1 cellular context compared by ENCODE assay signal in the genomic region with DNA sequence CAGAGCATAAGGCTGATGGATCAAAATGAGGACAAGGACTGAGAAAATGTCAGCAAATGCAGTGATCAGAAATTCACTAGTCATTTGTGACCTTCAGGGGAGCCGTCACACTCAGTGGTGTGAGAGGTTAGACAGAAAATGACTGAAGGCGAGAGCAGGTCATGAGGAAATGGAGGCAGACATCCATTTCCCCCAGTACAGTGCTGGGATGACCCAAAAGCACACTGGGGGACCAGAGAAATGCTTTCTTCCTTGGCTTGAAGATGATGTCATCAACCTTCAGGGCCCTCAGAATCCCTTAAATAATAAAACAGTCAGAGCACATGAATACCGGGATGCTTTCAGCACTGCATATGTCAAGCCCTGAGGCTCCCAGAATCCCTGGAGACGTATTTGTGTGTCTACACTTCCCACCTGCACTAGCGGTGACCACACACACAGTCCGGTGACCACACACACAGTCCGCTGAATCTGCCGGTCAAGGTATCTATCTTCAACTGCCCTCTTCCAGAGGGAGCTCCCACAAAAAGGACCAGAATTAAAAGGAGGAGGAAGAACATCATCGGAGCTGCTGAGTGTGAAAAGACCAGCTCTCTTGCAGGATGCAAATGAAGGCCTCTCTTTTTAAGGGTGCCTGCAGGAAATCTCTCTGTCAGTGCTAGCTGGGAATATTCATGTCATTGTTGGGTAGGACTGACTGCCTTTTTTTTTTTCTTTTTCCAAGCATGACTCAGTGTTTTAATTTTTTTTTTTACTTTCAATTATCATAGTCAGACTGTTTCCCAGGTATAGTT.
TF ChIP-seq lines count a peak whose summit lies in the region.

No MANE protein-coding gene starts in this region.

TF ChIP-seq in GM23338, 12 proteins besides CTCF, POLR2A, EP300 and RAD21 (continued from another document):
- TF ChIP-seq, protein P1, sequence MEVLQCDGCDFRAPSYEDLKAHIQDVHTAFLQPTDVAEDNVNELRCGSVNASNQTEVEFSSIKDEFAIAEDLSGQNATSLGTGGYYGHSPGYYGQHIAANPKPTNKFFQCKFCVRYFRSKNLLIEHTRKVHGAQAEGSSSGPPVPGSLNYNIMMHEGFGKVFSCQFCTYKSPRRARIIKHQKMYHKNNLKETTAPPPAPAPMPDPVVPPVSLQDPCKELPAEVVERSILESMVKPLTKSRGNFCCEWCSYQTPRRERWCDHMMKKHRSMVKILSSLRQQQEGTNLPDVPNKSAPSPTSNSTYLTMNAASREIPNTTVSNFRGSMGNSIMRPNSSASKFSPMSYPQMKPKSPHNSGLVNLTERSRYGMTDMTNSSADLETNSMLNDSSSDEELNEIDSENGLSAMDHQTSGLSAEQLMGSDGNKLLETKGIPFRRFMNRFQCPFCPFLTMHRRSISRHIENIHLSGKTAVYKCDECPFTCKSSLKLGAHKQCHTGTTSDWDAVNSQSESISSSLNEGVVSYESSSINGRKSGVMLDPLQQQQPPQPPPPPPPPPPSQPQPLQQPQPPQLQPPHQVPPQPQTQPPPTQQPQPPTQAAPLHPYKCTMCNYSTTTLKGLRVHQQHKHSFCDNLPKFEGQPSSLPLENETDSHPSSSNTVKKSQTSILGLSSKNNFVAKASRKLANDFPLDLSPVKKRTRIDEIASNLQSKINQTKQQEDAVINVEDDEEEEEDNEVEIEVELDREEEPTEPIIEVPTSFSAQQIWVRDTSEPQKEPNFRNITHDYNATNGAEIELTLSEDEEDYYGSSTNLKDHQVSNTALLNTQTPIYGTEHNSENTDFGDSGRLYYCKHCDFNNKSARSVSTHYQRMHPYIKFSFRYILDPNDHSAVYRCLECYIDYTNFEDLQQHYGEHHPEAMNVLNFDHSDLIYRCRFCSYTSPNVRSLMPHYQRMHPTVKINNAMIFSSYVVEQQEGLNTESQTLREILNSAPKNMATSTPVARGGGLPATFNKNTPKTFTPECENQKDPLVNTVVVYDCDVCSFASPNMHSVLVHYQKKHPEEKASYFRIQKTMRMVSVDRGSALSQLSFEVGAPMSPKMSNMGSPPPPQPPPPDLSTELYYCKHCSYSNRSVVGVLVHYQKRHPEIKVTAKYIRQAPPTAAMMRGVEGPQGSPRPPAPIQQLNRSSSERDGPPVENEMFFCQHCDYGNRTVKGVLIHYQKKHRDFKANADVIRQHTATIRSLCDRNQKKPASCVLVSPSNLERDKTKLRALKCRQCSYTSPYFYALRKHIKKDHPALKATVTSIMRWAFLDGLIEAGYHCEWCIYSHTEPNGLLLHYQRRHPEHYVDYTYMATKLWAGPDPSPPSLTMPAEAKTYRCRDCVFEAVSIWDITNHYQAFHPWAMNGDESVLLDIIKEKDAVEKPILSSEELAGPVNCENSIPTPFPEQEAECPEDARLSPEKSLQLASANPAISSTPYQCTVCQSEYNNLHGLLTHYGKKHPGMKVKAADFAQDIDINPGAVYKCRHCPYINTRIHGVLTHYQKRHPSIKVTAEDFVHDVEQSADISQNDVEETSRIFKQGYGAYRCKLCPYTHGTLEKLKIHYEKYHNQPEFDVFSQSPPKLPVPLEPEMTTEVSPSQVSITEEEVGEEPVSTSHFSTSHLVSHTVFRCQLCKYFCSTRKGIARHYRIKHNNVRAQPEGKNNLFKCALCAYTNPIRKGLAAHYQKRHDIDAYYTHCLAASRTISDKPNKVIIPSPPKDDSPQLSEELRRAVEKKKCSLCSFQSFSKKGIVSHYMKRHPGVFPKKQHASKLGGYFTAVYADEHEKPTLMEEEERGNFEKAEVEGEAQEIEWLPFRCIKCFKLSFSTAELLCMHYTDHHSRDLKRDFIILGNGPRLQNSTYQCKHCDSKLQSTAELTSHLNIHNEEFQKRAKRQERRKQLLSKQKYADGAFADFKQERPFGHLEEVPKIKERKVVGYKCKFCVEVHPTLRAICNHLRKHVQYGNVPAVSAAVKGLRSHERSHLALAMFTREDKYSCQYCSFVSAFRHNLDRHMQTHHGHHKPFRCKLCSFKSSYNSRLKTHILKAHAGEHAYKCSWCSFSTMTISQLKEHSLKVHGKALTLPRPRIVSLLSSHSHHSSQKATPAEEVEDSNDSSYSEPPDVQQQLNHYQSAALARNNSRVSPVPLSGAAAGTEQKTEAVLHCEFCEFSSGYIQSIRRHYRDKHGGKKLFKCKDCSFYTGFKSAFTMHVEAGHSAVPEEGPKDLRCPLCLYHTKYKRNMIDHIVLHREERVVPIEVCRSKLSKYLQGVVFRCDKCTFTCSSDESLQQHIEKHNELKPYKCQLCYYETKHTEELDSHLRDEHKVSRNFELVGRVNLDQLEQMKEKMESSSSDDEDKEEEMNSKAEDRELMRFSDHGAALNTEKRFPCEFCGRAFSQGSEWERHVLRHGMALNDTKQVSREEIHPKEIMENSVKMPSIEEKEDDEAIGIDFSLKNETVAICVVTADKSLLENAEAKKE (CRISPR knock-in tag; IDR thresholded peaks at IDR 0.05) = no peak; the same call in 1 of the 2 replicates
- peak; percentile 53; the same call in 1 of the 2 replicates for TF ChIP-seq CREB1 (CRISPR knock-in tag; IDR thresholded peaks at IDR 0.05; ENCODE audit: low read depth)
- TF ChIP-seq, protein P2, sequence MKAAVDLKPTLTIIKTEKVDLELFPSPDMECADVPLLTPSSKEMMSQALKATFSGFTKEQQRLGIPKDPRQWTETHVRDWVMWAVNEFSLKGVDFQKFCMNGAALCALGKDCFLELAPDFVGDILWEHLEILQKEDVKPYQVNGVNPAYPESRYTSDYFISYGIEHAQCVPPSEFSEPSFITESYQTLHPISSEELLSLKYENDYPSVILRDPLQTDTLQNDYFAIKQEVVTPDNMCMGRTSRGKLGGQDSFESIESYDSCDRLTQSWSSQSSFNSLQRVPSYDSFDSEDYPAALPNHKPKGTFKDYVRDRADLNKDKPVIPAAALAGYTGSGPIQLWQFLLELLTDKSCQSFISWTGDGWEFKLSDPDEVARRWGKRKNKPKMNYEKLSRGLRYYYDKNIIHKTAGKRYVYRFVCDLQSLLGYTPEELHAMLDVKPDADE (IDR thresholded peaks at IDR 0.05) = no peak
- TF ChIP-seq STAT1 (IDR thresholded peaks at IDR 0.05; ENCODE audit: unreplicated experiment) = no peak
